Comparison of ENCODE assay signal across 6 cellular contexts in the genomic region with DNA sequence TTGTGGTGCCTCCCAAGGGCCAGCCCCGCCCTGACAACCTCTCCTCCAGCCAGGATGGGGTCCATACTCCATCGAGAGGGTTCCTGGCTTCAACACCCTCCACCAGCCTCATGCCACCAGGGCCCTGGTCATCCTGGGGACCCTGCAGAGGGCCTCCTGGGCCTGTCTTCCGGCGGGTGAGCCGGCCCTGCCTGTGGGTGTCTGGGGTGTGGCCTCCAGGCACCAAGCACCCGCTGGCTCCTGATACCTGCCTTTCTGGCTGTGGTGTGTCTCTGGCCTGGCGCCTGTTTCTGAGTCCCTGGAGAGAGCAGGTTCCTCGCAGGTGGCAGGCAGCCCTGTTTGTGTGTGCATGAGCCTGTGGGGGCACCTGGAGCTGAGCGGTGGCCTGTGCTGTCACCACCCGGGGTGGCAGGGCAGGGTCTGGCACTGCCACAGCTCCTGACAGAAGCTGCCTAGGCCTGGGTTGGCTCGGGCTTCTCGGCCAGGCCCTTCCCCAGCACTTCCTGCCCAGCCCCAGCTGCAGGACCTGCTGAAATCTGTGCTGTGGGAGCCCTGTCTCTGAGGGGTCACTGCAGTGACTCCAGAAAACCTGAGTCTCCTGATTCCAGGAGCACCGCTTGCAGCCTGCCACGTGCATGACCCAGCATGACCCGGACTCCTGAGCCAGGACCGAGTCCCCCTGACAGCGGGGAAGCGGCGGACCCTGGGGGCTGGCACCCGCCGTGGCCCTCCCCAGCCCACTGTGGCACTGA. TPM values are rescaled to one million over a fixed set of nuclear protein-coding genes. Genes with fewer than 3 reads are reported as not detected.
DNase-seq lines count a peak whose midpoint lies in the region; ATAC-seq, FAIRE-seq and TF ChIP-seq lines count a peak whose summit lies in the region.

No MANE protein-coding gene starts in this region.

- peak overlapping the region; percentile 49 to 81 for H3K4me2 ChIP-seq in H1 (ENCODE audit: insufficient read depth in 1 of 2, low read depth in 2 of 2, low read length in 2 of 2)

- H3K56ac ChIP-seq in H1 (replicated peaks; ENCODE audit: insufficient read length, low read depth, low read length) = no peak overlapping the region

- H2AFZ ChIP-seq in H1 (ENCODE audit: low read length) = peak overlapping the region; percentile 48; the same call in 1 of the 2 replicates

- peaks cover 0 to 3% of the 10 kb centered on the region in 2 experiments for H4K20me1 ChIP-seq in H1 (replicated peaks in 1 of 2; ENCODE audit: control insufficient read depth in 1 of 2, insufficient read depth in 2 of 2, low read length in 2 of 2)

- H3K23ac ChIP-seq in H1 (ENCODE audit: insufficient read length) = no peak overlapping the region

- H4K91ac ChIP-seq in H1 (replicated peaks; ENCODE audit: insufficient read length, low read length) = peak overlapping the region; percentile 5

- H3K18ac ChIP-seq in H1 (ENCODE audit: extremely low read depth, low read length) = peak overlapping the region; percentile 7; the same call in 1 of the 2 replicates

- H3K9me3 ChIP-seq in heart left ventricle = no peaks in the 10 kb centered on the region
- H3K9me3 ChIP-seq in H1 (ENCODE audit: insufficient read depth in 2 of 2, low read depth in 1 of 2, low read length in 1 of 2) = no peaks in the 10 kb centered on the region
- H3K9me3 ChIP-seq in upper lobe of right lung = no peaks in the 10 kb centered on the region

- H2AK5ac ChIP-seq in H1 (ENCODE audit: low read depth, low read length) = no peak overlapping the region

- no peak overlapping the region for H3K14ac ChIP-seq in H1 (ENCODE audit: insufficient read length)

- TF ChIP-seq RAD21 in H1 (IDR thresholded peaks at IDR 0.05 in 1 of 2, conservative IDR thresholded peaks at IDR 0.05 in 1 of 2; ENCODE audit: low read depth in 2 of 2, low read length in 2 of 2) = no peak

- CTCF ChIA-PET in H1 (lab: Charles Lee; ENCODE audit: partially characterized antibody) = interaction anchor here (1.1 to 4.5 kb wide), 10 partner anchors 9 to 114 kb away, joined by 3 to 24 read pairs (median 7); a partner anchor contains a TSS

- peak overlapping the region in 2 of 12 donors; percentile 12 to 25 for H3K4me3 ChIP-seq in heart left ventricle
- peak overlapping the region in 2 of 4 experiments; percentile 40 to 57; a peak in 3 of 8 replicates for H3K4me3 ChIP-seq in H1 (ENCODE audit: extremely low read depth in 1 of 4, insufficient read depth in 2 of 4, low read depth in 3 of 4, low read length in 4 of 4)
- no peak overlapping the region for H3K4me3 ChIP-seq in upper lobe of right lung

- H3K27me3 ChIP-seq in heart left ventricle (no peaks in the 10 kb centered on the region), H1 (replicated peaks in 1 of 4; ENCODE audit: control insufficient read depth in 3 of 4, extremely low read depth in 1 of 4, insufficient read depth in 3 of 4, low read length in 3 of 4) (peaks cover 0 to 10% (median 7%) of the 10 kb centered on the region in 4 experiments; a peak in 6 of 7 replicates), upper lobe of right lung (no peaks in the 10 kb centered on the region)

- H3K4ac ChIP-seq in H1 (replicated peaks; ENCODE audit: insufficient read length, low read depth, low read length) = no peak overlapping the region

- no peak overlapping the region for H4K5ac ChIP-seq in H1 (ENCODE audit: insufficient read length, low read depth, low read length)

- no peaks in the 10 kb centered on the region for H3K79me2 ChIP-seq in H1 (ENCODE audit: control insufficient read depth in 1 of 2, insufficient read depth in 2 of 2, low read length in 2 of 2)

- H3K36me3 ChIP-seq in heart left ventricle (no peaks in the 10 kb centered on the region), H1 (ENCODE audit: control insufficient read depth in 2 of 4, insufficient read depth in 4 of 4, low read length in 3 of 4) (no peaks in the 10 kb centered on the region), upper lobe of right lung (no peaks in the 10 kb centered on the region)

- peaks cover 7% of the 10 kb centered on the region; the same call in 1 of the 2 replicates for H3K23me2 ChIP-seq in H1 (ENCODE audit: low read depth, low read length)

- POLR2A ChIA-PET in H1 (lab: Charles Lee; ENCODE audit: partially characterized antibody) = interaction anchor here (0.7 to 2.5 kb wide), 6 partner anchors 11 to 56 kb away, joined by 3 to 11 read pairs (median 3); no protein-coding TSS in a partner anchor

- ATAC-seq in heart left ventricle = no peak
- ATAC-seq in left ventricle myocardium superior = no peak
- peak; percentile 34 for ATAC-seq in upper lobe of right lung

- H2BK12ac ChIP-seq in H1 (ENCODE audit: low read depth, low read length) = peak overlapping the region; percentile 80; the same call in 1 of the 2 replicates

- TF ChIP-seq EP300 in H1 (IDR thresholded peaks at IDR 0.05; ENCODE audit: borderline replicate concordance in 1 of 2, low read depth in 2 of 2, low read length in 2 of 2) = no peak

- no peak overlapping the region for H2BK120ac ChIP-seq in H1 (replicated peaks; ENCODE audit: low read depth, low read length)

- no peaks in the 10 kb centered on the region for H3K79me1 ChIP-seq in H1 (ENCODE audit: low read depth, low read length)

- peak overlapping the region; percentile 35 for H4K8ac ChIP-seq in H1 (ENCODE audit: extremely low read depth, insufficient read depth, low read length)

- 0 out of 2 replicates have a peak overlapping the region, but pooled peaks have one; percentile 18 for H2BK20ac ChIP-seq in H1 (ENCODE audit: low read length)

- H3K27ac ChIP-seq in heart left ventricle (peak overlapping the region in 10 of 12 donors; percentile 6 to 94 (median 57)), H1 (ENCODE audit: low read depth, low read length) (no peak overlapping the region), upper lobe of right lung (peak overlapping the region; percentile 86)

- no peak for FAIRE-seq in H1 (lab: Jason Lieb, UNC)

- H2BK5ac ChIP-seq in H1 (ENCODE audit: low read depth, low read length) = peak overlapping the region; percentile 76; the same call in 1 of the 2 replicates

- WGBS in heart left ventricle, 4 donors = 67 to 77% (median 71%) methylated on average over 14 to 21 of the region's 21 CpGs
- 81% methylated on average over 20 of the region's 21 CpGs; no CpG with 5 or more reads in 1 of the 2 experiments for WGBS in H1 (ENCODE audit: extremely low coverage in 1 of 2, insufficient coverage in 1 of 2, insufficient read length in 1 of 2, insufficient replicate concordance in 2 of 2, low coverage in 1 of 2, low lambda C conversion rate in 2 of 2, missing lambda C conversion rate in 1 of 2), 2 experiments

- TF ChIP-seq CTCF in heart left ventricle (IDR thresholded peaks at IDR 0.05) (no peak), H1 (IDR thresholded peaks at IDR 0.05; ENCODE audit: control extremely low read depth in 1 of 3, insufficient read depth in 1 of 3, low read depth in 1 of 3, low read length in 3 of 3) (no peak), upper lobe of right lung (IDR thresholded peaks at IDR 0.05) (no peak)

- no peak overlapping the region for H3K9ac ChIP-seq in H1 (replicated peaks in 1 of 4; ENCODE audit: extremely low read depth in 1 of 4, low read depth in 3 of 4, low read length in 3 of 4)

- peaks cover 5 to 68% (median 37%) of the 10 kb centered on the region in 12 donors for H3K4me1 ChIP-seq in heart left ventricle
- peaks cover 0 to 20% (median 11%) of the 10 kb centered on the region in 4 experiments; a peak in 5 of 7 replicates for H3K4me1 ChIP-seq in H1 (replicated peaks in 1 of 4; ENCODE audit: control insufficient read depth in 3 of 4, insufficient read depth in 4 of 4, low read length in 3 of 4)
- peaks cover 49% of the 10 kb centered on the region for H3K4me1 ChIP-seq in upper lobe of right lung

- peak in 1 of 5 donors; percentile 50 for DNase-seq in heart left ventricle
- no peak for DNase-seq in left ventricle myocardium superior
- no peak for DNase-seq in H1 (ENCODE audit: low read depth in 1 of 2, low spot score in 2 of 2)
- peak; percentile 87 for DNase-seq in upper lobe of right lung
- DNase-seq in SHP77 (lab: John Stamatoyannopoulos, UW) = no peak
- DNase-seq in D341Med (ENCODE audit: low spot score) = no peak

- no peak for TF ChIP-seq POLR2A in heart left ventricle (IDR thresholded peaks at IDR 0.05)
- TF ChIP-seq POLR2A in H1 (IDR thresholded peaks at IDR 0.05; ENCODE audit: control extremely low read depth in 1 of 2, low read depth in 2 of 2, low read length in 2 of 2) = no peak

- no peak overlapping the region; the same call in 1 of the 2 replicates for H2BK15ac ChIP-seq in H1 (ENCODE audit: low read length)

- intact Hi-C loops in heart left ventricle (cut with DNase I) = loop anchor here in 1 of 10 donors (5.0 kb wide), 1 partner anchor 691 kb away; no protein-coding TSS in a partner anchor
- intact Hi-C loops in left ventricle myocardium superior (cut with micrococcal nuclease) = no loop called here
- intact Hi-C loops in upper lobe of right lung (cut with DNase I) = no loop called here

RNA-seq across cellular contexts. Expression of a gene that starts 18.4 kb away (rescaled TPM):
- 10 to 100 TPM in 1 of 9 donors, 1 to 10 TPM in 8; 1.2 to 10.3 (median 2.6) TPM for total RNA-seq in heart left ventricle
- polyA plus RNA-seq in heart left ventricle = 1 to 10 TPM in 1 of 2 donors, under 1 TPM in 1; 0.50 to 1.2 TPM
- total RNA-seq in left ventricle myocardium superior = 2.4 TPM
- 4.4 and 4.6 TPM in 2 replicates for total RNA-seq in H1 (2021; fragmentation: NEBNext Ultra II Directional; extraction: Animal tissue kit (Norgen Biotek cat#: 25700))
- polyA plus RNA-seq in H1 (2011; rRNA removed) = 4.6 and 6.0 TPM in 2 replicates
- 3.4 TPM for polyA plus RNA-seq in H1 (2011; cell fraction: cytosol; rRNA removed)
- polyA plus RNA-seq in H1 (2011; cell fraction: nucleus; rRNA removed) = 24.5 TPM
- polyA plus RNA-seq in H1 (2012, experiment 1 of 2) = 1.7 to 3.4 TPM (median 2.6 TPM) in 4 replicates
- 1.7 TPM for polyA plus RNA-seq in H1 (2012, experiment 2 of 2)
- polyA plus RNA-seq in H1 (2013, experiment 1 of 2) = 3.5 TPM
- 3.1 TPM for polyA plus RNA-seq in H1 (2013, experiment 2 of 2)
- 2.2 and 2.5 TPM in 2 replicates for polyA minus RNA-seq in H1 (2011; rRNA and poly(A)+ RNA removed)
- 3.8 TPM for polyA minus RNA-seq in H1 (2011; cell fraction: cytosol; rRNA and poly(A)+ RNA removed)
- polyA minus RNA-seq in H1 (2011; cell fraction: nucleus; rRNA and poly(A)+ RNA removed) = 10.3 TPM
- total RNA-seq in upper lobe of right lung = 20.3 TPM

RNA-seq across cellular contexts. Expression of a gene that starts 20.6 kb away (rescaled TPM):
- total RNA-seq in heart left ventricle (1 to 10 TPM in 1 of 9 donors, under 1 TPM in 8; 0.29 to 2.3 (median 0.56) TPM), left ventricle myocardium superior (0.99 TPM), upper lobe of right lung (3.4 TPM)
- polyA plus RNA-seq in heart left ventricle (under 1 TPM; 0.58 to 0.99 TPM), H1 (2011; rRNA removed) (5.6 and 7.8 TPM in 2 replicates)
- 4.7 and 5.6 TPM in 2 replicates for total RNA-seq in H1 (2021; fragmentation: NEBNext Ultra II Directional; extraction: Animal tissue kit (Norgen Biotek cat#: 25700))
- 4.6 TPM for polyA plus RNA-seq in H1 (2011; cell fraction: cytosol; rRNA removed)
- 17.4 TPM for polyA plus RNA-seq in H1 (2011; cell fraction: nucleus; rRNA removed)
- 3.4 to 5.9 TPM (median 5.1 TPM) in 4 replicates for polyA plus RNA-seq in H1 (2012, experiment 1 of 2)
- polyA plus RNA-seq in H1 (2012, experiment 2 of 2) = 3.8 TPM
- polyA plus RNA-seq in H1 (2013, experiment 1 of 2) = 3.8 TPM
- 3.5 TPM for polyA plus RNA-seq in H1 (2013, experiment 2 of 2)
- 1.6 and 1.7 TPM in 2 replicates for polyA minus RNA-seq in H1 (2011; rRNA and poly(A)+ RNA removed)
- 5.8 TPM for polyA minus RNA-seq in H1 (2011; cell fraction: cytosol; rRNA and poly(A)+ RNA removed)
- polyA minus RNA-seq in H1 (2011; cell fraction: nucleus; rRNA and poly(A)+ RNA removed) = 6.0 TPM

RNA-seq across cellular contexts. Expression of a gene that starts 28.2 kb away (rescaled TPM):
- total RNA-seq in heart left ventricle = not detected
- not detected for polyA plus RNA-seq in heart left ventricle
- not detected for total RNA-seq in left ventricle myocardium superior
- 21.7 and 21.8 TPM in 2 replicates for total RNA-seq in H1 (2021; fragmentation: NEBNext Ultra II Directional; extraction: Animal tissue kit (Norgen Biotek cat#: 25700))
- polyA plus RNA-seq in H1 (2011; rRNA removed) = 0.47 and 0.97 TPM in 2 replicates
- polyA plus RNA-seq in H1 (2011; cell fraction: cytosol; rRNA removed) = 0.56 TPM
- 3.0 TPM for polyA plus RNA-seq in H1 (2011; cell fraction: nucleus; rRNA removed)
- polyA plus RNA-seq in H1 (2012, experiment 1 of 2) = 4.6 to 12.2 TPM (median 10.6 TPM) in 4 replicates
- 0.80 TPM for polyA plus RNA-seq in H1 (2012, experiment 2 of 2)
- polyA plus RNA-seq in H1 (2013, experiment 1 of 2) = 23.8 TPM
- 24.8 TPM for polyA plus RNA-seq in H1 (2013, experiment 2 of 2)
- polyA minus RNA-seq in H1 (2011; rRNA and poly(A)+ RNA removed) = not detected in 2 replicates
- 6.3 TPM for polyA minus RNA-seq in H1 (2011; cell fraction: cytosol; rRNA and poly(A)+ RNA removed)
- 4.3 TPM for polyA minus RNA-seq in H1 (2011; cell fraction: nucleus; rRNA and poly(A)+ RNA removed)
- not detected for total RNA-seq in upper lobe of right lung

RNA-seq across cellular contexts. Expression of a gene that starts 50.4 kb away (rescaled TPM):
- total RNA-seq in heart left ventricle (10 to 100 TPM; 33.5 to 49.5 (median 40.1) TPM), left ventricle myocardium superior (42.6 TPM), upper lobe of right lung (44.6 TPM)
- polyA plus RNA-seq in heart left ventricle (10 to 100 TPM; 34.5 to 36.0 TPM), H1 (2011; rRNA removed) (34.9 and 43.9 TPM in 2 replicates)
- 51.9 and 54.2 TPM in 2 replicates for total RNA-seq in H1 (2021; fragmentation: NEBNext Ultra II Directional; extraction: Animal tissue kit (Norgen Biotek cat#: 25700))
- polyA plus RNA-seq in H1 (2011; cell fraction: cytosol; rRNA removed) = 37.4 TPM
- polyA plus RNA-seq in H1 (2011; cell fraction: nucleus; rRNA removed) = 90.0 TPM
- polyA plus RNA-seq in H1 (2012, experiment 1 of 2) = 34.7 to 46.0 TPM (median 39.6 TPM) in 4 replicates
- 59.6 TPM for polyA plus RNA-seq in H1 (2012, experiment 2 of 2)
- 29.0 TPM for polyA plus RNA-seq in H1 (2013, experiment 1 of 2)
- polyA plus RNA-seq in H1 (2013, experiment 2 of 2) = 30.8 TPM
- 37.1 and 40.7 TPM in 2 replicates for polyA minus RNA-seq in H1 (2011; rRNA and poly(A)+ RNA removed)
- 26.8 TPM for polyA minus RNA-seq in H1 (2011; cell fraction: cytosol; rRNA and poly(A)+ RNA removed)
- polyA minus RNA-seq in H1 (2011; cell fraction: nucleus; rRNA and poly(A)+ RNA removed) = 44.3 TPM

RNA-seq across cellular contexts. Expression of a gene that starts 50.5 kb away (rescaled TPM):
- 10 to 100 TPM; 34.5 to 53.3 (median 40.5) TPM for total RNA-seq in heart left ventricle
- 10 to 100 TPM; 44.5 to 80.4 TPM for polyA plus RNA-seq in heart left ventricle
- total RNA-seq in left ventricle myocardium superior = 45.1 TPM
- total RNA-seq in H1 (2021; fragmentation: NEBNext Ultra II Directional; extraction: Animal tissue kit (Norgen Biotek cat#: 25700)) = 64.5 and 71.7 TPM in 2 replicates
- polyA plus RNA-seq in H1 (2011; rRNA removed) = 55.4 and 70.5 TPM in 2 replicates
- polyA plus RNA-seq in H1 (2011; cell fraction: cytosol; rRNA removed) = 50.7 TPM
- 74.1 TPM for polyA plus RNA-seq in H1 (2011; cell fraction: nucleus; rRNA removed)
- polyA plus RNA-seq in H1 (2012, experiment 1 of 2) = 46.7 to 71.7 TPM (median 59.4 TPM) in 4 replicates
- 86.3 TPM for polyA plus RNA-seq in H1 (2012, experiment 2 of 2)
- 42.1 TPM for polyA plus RNA-seq in H1 (2013, experiment 1 of 2)
- polyA plus RNA-seq in H1 (2013, experiment 2 of 2) = 37.2 TPM
- polyA minus RNA-seq in H1 (2011; rRNA and poly(A)+ RNA removed) = 25.8 and 35.1 TPM in 2 replicates
- polyA minus RNA-seq in H1 (2011; cell fraction: cytosol; rRNA and poly(A)+ RNA removed) = 18.7 TPM
- polyA minus RNA-seq in H1 (2011; cell fraction: nucleus; rRNA and poly(A)+ RNA removed) = 26.4 TPM
- total RNA-seq in upper lobe of right lung = 42.8 TPM

Comparison
In these comparisons a context has a peak if more than half of its experiments do, and no peak if none do; other contexts are left out.
1. RNA of a gene that starts 28.2 kb away (total RNA-seq): 21.7 to 21.8 TPM in H1; not detected in upper lobe of right lung (single experiment), not detected in heart left ventricle and not detected in left ventricle myocardium superior (single experiment); every median in the first group is over 10 times any median in the second.